11 cellular contexts compared by ENCODE assay signal in genomic region chr11:129307162-129307561, GRCh38.
"Had no signal": no experiment of that assay in that cellular context is flagged by ENCODE, and none has a peak within 500 bp of the region (broad histone marks: within the 10 kb centered on the region; RNA-seq: fewer than 3 reads in every experiment).

No MANE protein-coding gene starts in this region.

- H3K4me2 ChIP-seq: GM23338 had no signal

- FAIRE-seq: H1, H54 had no signal

- ATAC-seq: GM23338, HCT116 had no signal

- H3K4me1 ChIP-seq: HAP-1 had no signal

- H2AFZ ChIP-seq: GM23248, GM23338 had no signal

- DNase-seq: GM23248, GOT3, H7, H9, HCEC 1CT, HFFc6 had no signal

- H3K36me3 ChIP-seq: HAP-1 had no signal

- H3K9ac ChIP-seq: GM23248 had no signal

- H3K4me3 ChIP-seq: GM23248, GM23338, HAP-1 had no signal

- H3K9me3 ChIP-seq: HAP-1 had no signal

- H3K27ac ChIP-seq: GM23248 had no signal
